ENCODE assay signal across 10 cellular contexts in the genomic region with DNA sequence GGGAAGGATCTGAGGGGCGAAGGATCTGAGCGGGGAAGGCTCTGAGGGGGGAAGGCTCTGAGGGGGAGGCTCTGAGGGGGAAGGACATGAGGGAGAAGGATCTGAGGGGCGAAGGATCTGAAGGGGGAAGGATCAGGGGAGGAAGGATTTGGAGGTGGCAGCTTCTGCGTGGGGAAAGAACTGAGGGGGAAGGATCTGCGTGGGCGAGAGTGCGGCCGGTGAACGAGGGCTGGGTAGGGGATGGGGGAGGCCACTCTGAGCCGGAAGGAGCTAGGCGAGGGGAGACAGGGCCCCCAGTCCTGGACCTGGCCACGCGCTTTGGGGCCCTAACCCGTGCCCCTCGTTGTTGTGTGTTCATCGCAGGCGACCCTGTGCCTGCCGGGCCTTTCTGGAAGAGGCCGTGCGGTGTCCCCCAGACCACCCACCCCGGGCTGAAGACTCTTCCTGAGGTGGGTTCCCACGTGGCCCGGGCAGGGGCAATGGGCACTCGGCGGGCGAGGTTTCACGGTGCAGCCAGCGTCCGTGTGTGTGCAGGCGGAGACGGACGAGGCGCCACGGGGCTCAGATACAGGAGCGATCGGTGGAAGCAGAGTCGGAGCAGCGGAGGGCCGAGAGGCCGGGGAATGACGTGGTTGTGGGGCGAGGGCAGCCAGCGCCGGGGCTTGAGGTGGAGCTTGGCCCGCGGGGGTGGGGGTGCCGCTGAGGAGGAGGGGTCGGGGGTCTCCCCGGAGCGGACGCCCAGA. TPM values are rescaled to one million over a fixed set of nuclear protein-coding genes. Genes with fewer than 3 reads are reported as not detected.
DNase-seq lines count a peak whose midpoint lies in the region; ATAC-seq and TF ChIP-seq lines count a peak whose summit lies in the region.
"Had no signal": no experiment of that assay in that cellular context is flagged by ENCODE, and none has a peak within 500 bp of the region (broad histone marks: within the 10 kb centered on the region; RNA-seq: fewer than 3 reads in every experiment).

No MANE protein-coding gene starts in this region.

- H3K9me3 ChIP-seq in Peyer's patch (no peaks in the 10 kb centered on the region), OCI-LY7 (ENCODE audit: low read length) (no peaks in the 10 kb centered on the region; the same call in 1 of the 2 replicates)
- H3K9me3 ChIP-seq in effector memory CD4-positive, alpha-beta T cell (ENCODE audit: control insufficient read depth, low read length), result no peaks in the 10 kb centered on the region

- DNase-seq in CD14-positive monocyte (ENCODE audit: low spot score), result no peak
- DNase-seq in Peyer's patch, result peak in 1 of 3 donors; percentile 55
- DNase-seq in effector memory CD4-positive, alpha-beta T cell, result no peak
- DNase-seq in nephron progenitor cell, result no peak
- DNase-seq in OCI-LY7 (ENCODE audit: low spot score), result no peak
- no peak for DNase-seq in SIG-M5 (lab: John Stamatoyannopoulos, UW)
- no peak for DNase-seq in mesenteric fat pad (ENCODE audit: low spot score)
- DNase-seq: SHP77 had no signal

- H3K4me3 Mint-ChIP-seq in CD14-positive monocyte (peak overlapping the region; percentile 24 to 87), nephron progenitor cell (peak overlapping the region; percentile 76)

- H3K36me3 ChIP-seq in Peyer's patch, result no peaks in the 10 kb centered on the region
- H3K36me3 ChIP-seq in effector memory CD4-positive, alpha-beta T cell (ENCODE audit: control insufficient read depth, insufficient read depth, low read length), result no peaks in the 10 kb centered on the region
- H3K36me3 ChIP-seq in OCI-LY7 (ENCODE audit: insufficient read depth, low read length), result no peaks in the 10 kb centered on the region

- H4K20me1 ChIP-seq in OCI-LY7 (ENCODE audit: insufficient read depth, low read length), result no peaks in the 10 kb centered on the region

- CTCF ChIA-PET in OCI-LY7 (lab: Charles Lee; ENCODE audit: unreplicated experiment), result no interaction called here

- no peaks in the 10 kb centered on the region for H3K79me2 ChIP-seq in OCI-LY7 (ENCODE audit: insufficient read depth, low read depth, low read length)

- TF ChIP-seq CTCF in CD14-positive monocyte (IDR thresholded peaks at IDR 0.05), result no peak
- TF ChIP-seq CTCF in Peyer's patch (IDR thresholded peaks at IDR 0.05), result no peak
- TF ChIP-seq CTCF in nephron progenitor cell (IDR thresholded peaks at IDR 0.05), result no peak
- TF ChIP-seq CTCF in OCI-LY7 (conservative IDR thresholded peaks at IDR 0.05; ENCODE audit: low read length), result no peak

- H3K27ac Mint-ChIP-seq in CD14-positive monocyte (peak overlapping the region in 2 of 7 donors; percentile 4 to 53), nephron progenitor cell (no peak overlapping the region)

- no peak for TF ChIP-seq POLR2A in Peyer's patch (IDR thresholded peaks at IDR 0.05)

- intact Hi-C loops in CD14-positive monocyte (cut with micrococcal nuclease) (no loop called here), OCI-LY7 (cut with micrococcal nuclease; ENCODE audit: unreplicated experiment) (no loop called here)

- no TSS peak for BruUV-seq in OCI-LY7 (replicated peaks; lab: Mats Ljungman, UMichigan)

- peak overlapping the region; percentile 39 to 50 (median 50) for H3K4me3 ChIP-seq in Peyer's patch
- peak overlapping the region; percentile 57 for H3K4me3 ChIP-seq in effector memory CD4-positive, alpha-beta T cell (ENCODE audit: insufficient read depth, low read depth, low read length, poor library complexity, severe bottlenecking)
- no peak overlapping the region for H3K4me3 ChIP-seq in OCI-LY7 (ENCODE audit: low read depth, low read length, poor library complexity, severe bottlenecking)

- H3K9me3 Mint-ChIP-seq in CD14-positive monocyte, result peaks cover 0 to 18% (median 7%) of the 10 kb centered on the region in 7 donors
- peaks cover 39% of the 10 kb centered on the region for H3K9me3 Mint-ChIP-seq in nephron progenitor cell

- no peak for ATAC-seq in esophagus mucosa

- H3K27ac ChIP-seq in Peyer's patch (peak overlapping the region in 3 of 4 donors; percentile 33 to 59 (median 44)), OCI-LY7 (ENCODE audit: low read depth, low read length, poor library complexity, severe bottlenecking) (no peak overlapping the region)
- peak overlapping the region; percentile 71 for H3K27ac ChIP-seq in effector memory CD4-positive, alpha-beta T cell (ENCODE audit: insufficient read depth, low read length, poor library complexity, severe bottlenecking)

- H3K9me2 ChIP-seq in OCI-LY7 (ENCODE audit: insufficient read depth, low read length), result no peaks in the 10 kb centered on the region

- H3K36me3 Mint-ChIP-seq in CD14-positive monocyte, result no peaks in the 10 kb centered on the region
- peaks cover 9% of the 10 kb centered on the region for H3K36me3 Mint-ChIP-seq in nephron progenitor cell (ENCODE audit: low read depth)

- peaks cover 39 to 54% (median 46%) of the 10 kb centered on the region in 3 donors for H3K27me3 Mint-ChIP-seq in CD14-positive monocyte (ENCODE audit: low read depth in 3 of 3)
- peaks cover 7% of the 10 kb centered on the region for H3K27me3 Mint-ChIP-seq in nephron progenitor cell (ENCODE audit: low read depth, poor library complexity)

- H3K4me1 ChIP-seq in Peyer's patch, result peaks cover 0 to 31% (median 14%) of the 10 kb centered on the region in 4 donors
- peaks cover 31% of the 10 kb centered on the region for H3K4me1 ChIP-seq in effector memory CD4-positive, alpha-beta T cell (ENCODE audit: control insufficient read depth, insufficient read depth, low read length, poor library complexity, severe bottlenecking)
- no peaks in the 10 kb centered on the region for H3K4me1 ChIP-seq in OCI-LY7 (ENCODE audit: insufficient read depth, low read length, poor library complexity, severe bottlenecking)

- H2AFZ ChIP-seq in OCI-LY7 (ENCODE audit: low read length), result no peak overlapping the region

- H3K27me3 ChIP-seq in Peyer's patch, result peaks cover 0 to 25% of the 10 kb centered on the region in 2 donors
- no peaks in the 10 kb centered on the region for H3K27me3 ChIP-seq in effector memory CD4-positive, alpha-beta T cell (replicated peaks; ENCODE audit: control insufficient read depth, insufficient read depth, low read length, poor library complexity, severe bottlenecking)

- H3K4me1 Mint-ChIP-seq in CD14-positive monocyte (peaks cover 7% of the 10 kb centered on the region), nephron progenitor cell (no peaks in the 10 kb centered on the region)

- H3K4me2 ChIP-seq in OCI-LY7 (ENCODE audit: low read length), result no peak overlapping the region

- POLR2A ChIA-PET in OCI-LY7 (lab: Charles Lee), result no interaction called here

RNA-seq across cellular contexts. Expression of a gene that starts 2.0 kb away (rescaled TPM):
- not detected for polyA plus RNA-seq in CD14-positive monocyte
- total RNA-seq in Peyer's patch, result 1 to 10 TPM in 2 of 4 donors, under 1 TPM in 1, not detected in 1; 0.88 to 1.6 (median 1.5) TPM
- total RNA-seq in OCI-LY7 (2014; rRNA removed; shearing (Covaris generic)), result not detected in 2 replicates
- not detected in 2 replicates for total RNA-seq in OCI-LY7 (2022)
- not detected for total RNA-seq in esophagus mucosa
- total RNA-seq in mesenteric fat pad, result not detected
- total RNA-seq: liver had no signal

RNA-seq across cellular contexts. Expression of a gene that starts 12.5 kb away (rescaled TPM):
- not detected for polyA plus RNA-seq in CD14-positive monocyte
- 1,000 to 10,000 TPM in 3 of 4 donors, 10 to 100 TPM in 1; 52.8 to 2,204 (median 1,384) TPM for total RNA-seq in Peyer's patch
- total RNA-seq in OCI-LY7 (2014; rRNA removed; shearing (Covaris generic)), result not detected in 2 replicates
- total RNA-seq in OCI-LY7 (2022), result not detected in 2 replicates
- not detected for total RNA-seq in esophagus mucosa
- total RNA-seq in mesenteric fat pad, result 1.6 TPM

RNA-seq across cellular contexts. Expression of a gene that starts 23.2 kb away (rescaled TPM):
- 10 to 100 TPM; 39.0 to 56.8 TPM for polyA plus RNA-seq in CD14-positive monocyte
- 100 to 1,000 TPM in 3 of 4 donors, 10 to 100 TPM in 1; 88.3 to 214 (median 163) TPM for total RNA-seq in Peyer's patch
- total RNA-seq in OCI-LY7 (2014; rRNA removed; shearing (Covaris generic)), result 46.0 and 47.5 TPM in 2 replicates
- total RNA-seq in OCI-LY7 (2022), result 23.6 and 30.4 TPM in 2 replicates
- total RNA-seq in esophagus mucosa, result 10.2 TPM
- total RNA-seq in mesenteric fat pad, result 19.0 TPM

RNA-seq across cellular contexts. Expression of a gene that starts 26.0 kb away (rescaled TPM):
- polyA plus RNA-seq in CD14-positive monocyte, result 100 to 1,000 TPM in 1 of 2 donors, 10 to 100 TPM in 1; 84.7 to 118 TPM
- total RNA-seq in Peyer's patch (10 to 100 TPM; 25.7 to 42.9 (median 30.5) TPM), OCI-LY7 (2022) (60.6 and 68.8 TPM in 2 replicates), esophagus mucosa (34.9 TPM), mesenteric fat pad (32.9 TPM)
- total RNA-seq in OCI-LY7 (2014; rRNA removed; shearing (Covaris generic)), result 64.7 and 95.0 TPM in 2 replicates

RNA-seq across cellular contexts. Expression of a gene that starts 26.0 kb away (rescaled TPM):
- polyA plus RNA-seq in CD14-positive monocyte, result 10 to 100 TPM; 25.9 to 39.3 TPM
- 10 to 100 TPM; 40.1 to 85.0 (median 67.8) TPM for total RNA-seq in Peyer's patch
- total RNA-seq in OCI-LY7 (2014; rRNA removed; shearing (Covaris generic)), result 37.8 and 40.5 TPM in 2 replicates
- 53.0 and 56.1 TPM in 2 replicates for total RNA-seq in OCI-LY7 (2022)
- total RNA-seq in esophagus mucosa, result 35.8 TPM
- total RNA-seq in mesenteric fat pad, result 46.3 TPM

Comparison
In these comparisons a context has a peak if more than half of its experiments do, and no peak if none do; other contexts are left out.
1. RNA of a gene that starts 12.5 kb away (total RNA-seq): 52.8 to 2,204 TPM in Peyer's patch; 1.6 TPM in mesenteric fat pad (single experiment), not detected in OCI-LY7 and not detected in esophagus mucosa (single experiment); every median in the first group is over 10 times any median in the second.